Comparison of ENCODE assay signal across 18 cellular contexts in genomic region chr14:101088395-101088667, GRCh38.
"Had no signal": no experiment of that assay in that cellular context is flagged by ENCODE, and none has a peak within 500 bp of the region (broad histone marks: within the 10 kb centered on the region; RNA-seq: fewer than 3 reads in every experiment).

No MANE protein-coding gene starts in this region.

- DNase-seq: activated CD4-positive, alpha-beta T cell treated with anti-CD3 and anti-CD28 coated beads, Interleukin-2, amount 10 ng/mL, durations not matched to agents 7 days and 5 days; activated CD8-positive, alpha-beta T cell treated with anti-CD3 and anti-CD28 coated beads for 36 hours; activated gamma-delta T cell treated with Interleukin-2 at 50 U/mL for 16 hours; activated T-cell treated with anti-CD3 and anti-CD28 coated beads, Interleukin-2, amount 50 U/mL, for 1 hour; amygdala; effector CD4-positive, alpha-beta T cell; foreskin melanocyte; occipital lobe; retina; stimulated activated CD4-positive, alpha-beta T cell treated with anti-CD3 and anti-CD28 coated beads, Interleukin-4, amount 100 ng/mL, for 4 hours; stimulated activated naive CD8-positive, alpha-beta T cell treated with anti-CD3 and anti-CD28 coated beads, Interleukin-15, Interleukin-2, amounts not matched to agents 100 U/mL and 50 U/mL, for 24 hours; substantia nigra had no signal

- H3K36me3 Mint-ChIP-seq: activated naive CD8-positive, alpha-beta T cell; memory B cell had no signal

- ATAC-seq: activated CD8-positive, alpha-beta T cell treated with anti-CD3 and anti-CD28 coated beads for 36 hours; stimulated activated naive CD8-positive, alpha-beta T cell treated with anti-CD3 and anti-CD28 coated beads, Interleukin-15, Interleukin-2, amounts not matched to agents 100 U/mL and 50 U/mL, for 24 hours had no signal

- H3K27me3 ChIP-seq: hepatocyte, tibial artery had no signal

- H3K4me1 ChIP-seq: tibial artery had no signal

- H3K79me2 ChIP-seq: hepatocyte had no signal

- H3K27ac ChIP-seq: hepatocyte, tibial artery, VCaP had no signal

- H3K9ac ChIP-seq: SK-N-SH had no signal

- H3K4me2 ChIP-seq: hepatocyte, SK-N-SH had no signal

- H3K9me3 ChIP-seq: SK-N-SH, tibial artery had no signal

- H3K9me3 Mint-ChIP-seq: activated CD4-positive, alpha-beta T cell treated with anti-CD3 and anti-CD28 coated beads, Interleukin-2, amount 10 ng/mL, durations not matched to agents 7 days and 5 days; activated CD8-positive, alpha-beta T cell treated with anti-CD3 and anti-CD28 coated beads for 36 hours; memory B cell had no signal

- H3K27ac Mint-ChIP-seq: activated CD4-positive, alpha-beta T cell treated with anti-CD3 and anti-CD28 coated beads, Interleukin-2, amount 10 ng/mL, durations not matched to agents 7 days and 5 days; activated CD8-positive, alpha-beta T cell treated with anti-CD3 and anti-CD28 coated beads for 36 hours; activated naive CD8-positive, alpha-beta T cell; memory B cell had no signal

- H3K36me3 ChIP-seq: tibial artery had no signal

- H3K27me3 Mint-ChIP-seq: activated CD8-positive, alpha-beta T cell treated with anti-CD3 and anti-CD28 coated beads for 36 hours; memory B cell had no signal

- H3K4me3 Mint-ChIP-seq: activated CD4-positive, alpha-beta T cell treated with anti-CD3 and anti-CD28 coated beads, Interleukin-2, amount 10 ng/mL, durations not matched to agents 7 days and 5 days; activated CD8-positive, alpha-beta T cell treated with anti-CD3 and anti-CD28 coated beads for 36 hours; activated naive CD8-positive, alpha-beta T cell; memory B cell had no signal

- H3K4me3 ChIP-seq: hepatocyte, tibial artery had no signal

- H3K4me1 Mint-ChIP-seq: activated CD4-positive, alpha-beta T cell treated with anti-CD3 and anti-CD28 coated beads, Interleukin-2, amount 10 ng/mL, durations not matched to agents 7 days and 5 days; memory B cell had no signal
